In the genomic region with DNA sequence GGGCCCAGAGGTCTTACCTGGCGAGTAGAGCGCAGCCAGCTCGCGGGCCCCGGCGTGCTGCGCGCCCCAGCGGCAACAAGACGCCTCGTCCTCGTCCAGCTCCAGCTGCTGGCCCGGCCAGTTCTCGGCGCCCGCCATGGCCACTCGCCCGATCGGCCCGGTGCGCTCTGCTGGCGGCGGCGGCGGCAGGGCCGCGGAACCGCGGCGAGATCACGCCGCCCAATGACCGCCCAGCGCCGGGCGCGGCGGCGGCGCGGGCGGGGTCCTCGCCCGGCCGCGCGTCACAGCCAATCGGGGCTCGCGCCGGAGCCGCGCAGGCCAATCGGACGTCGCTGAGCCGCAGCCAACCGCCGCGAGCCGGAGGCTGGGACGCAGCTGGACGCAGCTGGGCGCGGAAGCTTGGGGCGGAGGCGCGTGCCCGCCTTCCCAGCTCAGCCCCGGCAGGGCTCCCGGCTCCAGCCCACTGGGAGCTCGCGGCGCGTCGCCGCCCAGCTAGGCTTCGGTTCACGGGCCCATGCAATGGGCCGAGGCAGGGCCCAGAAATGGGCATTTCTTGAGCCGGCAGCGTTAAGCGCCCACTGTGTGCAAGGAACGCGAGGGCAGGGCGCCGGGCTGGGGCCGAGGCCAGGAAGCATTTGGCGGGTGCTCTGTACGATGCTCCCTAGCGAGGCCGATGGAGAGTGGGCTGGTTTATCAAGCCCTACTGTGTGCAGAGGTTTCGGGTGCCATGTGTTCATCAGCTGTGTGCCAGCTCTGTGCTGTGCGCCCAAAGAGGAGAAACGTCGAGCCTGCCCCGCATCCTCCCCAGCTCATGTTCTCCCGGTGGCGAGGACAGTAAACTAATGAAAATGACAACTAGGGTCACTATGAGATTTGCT, we compare ENCODE assay signal across 8 cellular contexts. TPM values are rescaled to one million over a fixed set of nuclear protein-coding genes. Genes with fewer than 3 reads are reported as not detected.
DNase-seq lines count a peak whose midpoint lies in the region; ATAC-seq and TF ChIP-seq lines count a peak whose summit lies in the region.

A gene (minus strand): TSS at position 224 of the 878 bp plus-strand sequence. CDS start 86 bp downstream, at position 138.

- H3K4me1 ChIP-seq in colonic mucosa: peaks cover 24% of the 10 kb centered on the region

- TF ChIP-seq CTCF in AG10803 (conservative IDR thresholded peaks at IDR 0.05; ENCODE audit: low read length) (no peak), colonic mucosa (IDR thresholded peaks at IDR 0.05) (no peak)

- intact Hi-C loops in colonic mucosa (cut with DNase I): no loop called here

- no peaks in the 10 kb centered on the region for H3K27me3 ChIP-seq in colonic mucosa

- ATAC-seq in GM19035 (IDR thresholded peaks at IDR 0.05; ENCODE audit: unreplicated experiment) (peak; percentile 92), HG03354 (IDR thresholded peaks at IDR 0.05; ENCODE audit: poor library complexity, severe bottlenecking, unreplicated experiment) (peak; percentile 91)

- H3K36me3 ChIP-seq in colonic mucosa: no peaks in the 10 kb centered on the region

- H3K4me3 ChIP-seq in AG10803 (ENCODE audit: low read length): peak within 1 kb of the TSS; percentile 86
- H3K4me3 ChIP-seq in colonic mucosa: peak within 1 kb of the TSS; percentile 95

- DNase-seq in AG10803 (ENCODE audit: low read depth) (peak; percentile 90), NCI-H524 (lab: John Stamatoyannopoulos, UW) (peak; percentile 25 to 87), colonic mucosa (peak; percentile 89), left kidney (ENCODE audit: low read depth, low spot score) (peak; percentile 97)
- peak; percentile 87 for DNase-seq in activated CD4-positive, alpha-beta T cell treated with anti-CD3 and anti-CD28 coated beads for 48 hours
- DNase-seq in stimulated activated CD4-positive, alpha-beta T cell treated with anti-CD3 and anti-CD28 coated beads, Interleukin-2, amount 100 ng/mL, for 24 hours: peak; percentile 82 to 88

- H3K27ac ChIP-seq in colonic mucosa: peak within 1 kb of the TSS; percentile 94

- no peaks in the 10 kb centered on the region for H3K9me3 ChIP-seq in colonic mucosa

- H3K9ac ChIP-seq in colonic mucosa (ENCODE audit: low read depth in 2 of 2, low read length in 2 of 2): peak within 1 kb of the TSS; percentile 89 to 99

RNA-seq across cellular contexts. Expression of the gene that starts here (rescaled TPM):
- total RNA-seq in colonic mucosa: 10 to 100 TPM; 23.1 to 29.1 TPM

Comparison
In these comparisons a context has a peak if more than half of its experiments do, and no peak if none do; other contexts are left out.
1. Peak in every context shown above with its lines: DNase-seq, ATAC-seq, H3K4me3 ChIP-seq and H3K27ac ChIP-seq.